Comparison of ENCODE assay signal across 14 cellular contexts in genomic region chr6:128068110-128068460, GRCh38.
A peak's percentile ranks its signal among the peaks of the same experiment; 100 is the strongest.
DNase-seq lines count a peak whose midpoint lies in the region; ATAC-seq and TF ChIP-seq lines count a peak whose summit lies in the region.
"Had no signal": no experiment of that assay in that cellular context is flagged by ENCODE, and none has a peak within 500 bp of the region (broad histone marks: within the 10 kb centered on the region; RNA-seq: fewer than 3 reads in every experiment).

No MANE protein-coding gene starts in this region.

- CTCF ChIA-PET in IMR-90 (lab: Yijun Ruan, JAX) = interaction anchor here (0.5 kb wide), 1 partner anchor 429 kb away, joined by 4 read pairs; no protein-coding TSS in a partner anchor

- no peak overlapping the region for H3K4me2 ChIP-seq in IMR-90 (ENCODE audit: low read depth, low read length)

- POLR2A ChIA-PET in IMR-90 (lab: Charles Lee; ENCODE audit: unreplicated experiment) = no interaction called here

- no peak overlapping the region for H4K8ac ChIP-seq in IMR-90 (ENCODE audit: low read depth in 2 of 2, low read length in 2 of 2)

- H3K4ac ChIP-seq in IMR-90 (ENCODE audit: low read depth, low read length) = no peak overlapping the region

- H3K18ac ChIP-seq in IMR-90 (ENCODE audit: low read depth, low read length) = peak overlapping the region; percentile 29; the same call in 1 of the 2 replicates

- H3K56ac ChIP-seq in IMR-90 (ENCODE audit: extremely low read depth, insufficient read depth, low read length) = no peak overlapping the region

- H2BK5ac ChIP-seq in IMR-90 (ENCODE audit: low read depth, low read length, poor library complexity, severe bottlenecking) = no peak overlapping the region

- H2AFZ ChIP-seq in IMR-90 (replicated peaks; ENCODE audit: low read length, poor library complexity) = no peak overlapping the region

- in situ Hi-C loops in IMR-90 (cut with MboI; ENCODE audit: low sequenced_read_pairs) = no loop called here

- no peak; the same call in 1 of the 2 replicates for ATAC-seq in IMR-90 (ENCODE audit: low read depth)
- peak; percentile 39 for ATAC-seq in left colon
- ATAC-seq in sciatic nerve = no peak
- no peak for ATAC-seq in GM18868 (IDR thresholded peaks at IDR 0.05; ENCODE audit: unreplicated experiment)

- DNase-seq in DMS 273 treated with DMSO at 0.1 percent for 48 hours (lab: John Stamatoyannopoulos, UW) (peak; percentile 57), IMR-90 (no peak), adipocyte (ENCODE audit: low read depth) (peak; percentile 4), left colon (no peak), suprapubic skin (ENCODE audit: low spot score in 2 of 2) (no peak), sciatic nerve (ENCODE audit: low spot score) (no peak)
- DNase-seq: activated CD4-positive, alpha-beta T cell treated with anti-CD3 and anti-CD28 coated beads for 4 hours; activated naive CD4-positive, alpha-beta T cell; Caco-2; stimulated activated CD4-positive, alpha-beta T cell treated with anti-CD3 and anti-CD28 coated beads, Interleukin-4, amount 100 ng/mL, for 24 hours; stimulated activated CD8-positive, alpha-beta memory T cell treated with anti-CD3 and anti-CD28 coated beads, Interleukin-4, amount 100 ng/mL, for 48 hours had no signal

- H4K5ac ChIP-seq in IMR-90 (ENCODE audit: low read depth, low read length) = no peak overlapping the region

- no peak overlapping the region for H3K27ac ChIP-seq in IMR-90 (ENCODE audit: insufficient read depth, low read length)
- H3K27ac ChIP-seq in suprapubic skin = no peak overlapping the region
- H3K27ac ChIP-seq: SK-N-MC, skin epidermis had no signal

- no peak overlapping the region for H4K91ac ChIP-seq in IMR-90 (ENCODE audit: insufficient read depth, low read depth, low read length)

- H3K9ac ChIP-seq in IMR-90 (ENCODE audit: low read depth, low read length) (no peak overlapping the region), adipocyte (ENCODE audit: low read length) (no peak overlapping the region)

- no peak for TF ChIP-seq EP300 in suprapubic skin (IDR thresholded peaks at IDR 0.05)

- no peak overlapping the region for H3K14ac ChIP-seq in IMR-90 (replicated peaks; ENCODE audit: low read depth, low read length)

- no peak overlapping the region for H2BK15ac ChIP-seq in IMR-90 (ENCODE audit: low read depth, low read length)

- no peak overlapping the region for H2BK20ac ChIP-seq in IMR-90 (ENCODE audit: low read depth, low read length)

- 0 out of 2 replicates have a peak overlapping the region, but pooled peaks have one; percentile 13 for H3K23ac ChIP-seq in IMR-90 (ENCODE audit: low read depth, low read length)

- H3K36me3 ChIP-seq in IMR-90 (ENCODE audit: control insufficient read depth, insufficient read depth, low read length) (peaks cover 9% of the 10 kb centered on the region), adipocyte (ENCODE audit: control insufficient read depth, insufficient read depth, low read length, severe bottlenecking) (peaks cover 7% of the 10 kb centered on the region), suprapubic skin (peaks cover 10% of the 10 kb centered on the region)

- no peak for TF ChIP-seq RAD21 in IMR-90 (IDR thresholded peaks at IDR 0.05; ENCODE audit: low read length)

- no peak overlapping the region for H3K4me3 ChIP-seq in IMR-90 (ENCODE audit: insufficient read depth, low read depth, low read length)
- no peak overlapping the region for H3K4me3 ChIP-seq in adipocyte (ENCODE audit: low read length)
- no peak overlapping the region for H3K4me3 ChIP-seq in suprapubic skin
- H3K4me3 ChIP-seq: SK-N-MC, skin epidermis had no signal

- intact Hi-C loops in IMR-90 (cut with micrococcal nuclease) = no loop called here
- intact Hi-C loops in left colon (cut with DNase I, micrococcal nuclease) = no loop called here
- intact Hi-C loops in sciatic nerve (cut with DNase I) = loop anchor here (5.0 kb wide), 1 partner anchor 234 kb away; no protein-coding TSS in a partner anchor

- TF ChIP-seq POLR2A in IMR-90 (IDR thresholded peaks at IDR 0.05; ENCODE audit: low read depth, low read length) = no peak
- no peak for TF ChIP-seq POLR2A in suprapubic skin (IDR thresholded peaks at IDR 0.05)

- no peaks in the 10 kb centered on the region for H4K20me1 ChIP-seq in IMR-90 (ENCODE audit: insufficient read depth, low read length)

- H3K27me3 ChIP-seq in IMR-90 (ENCODE audit: control insufficient read depth, insufficient read depth, low read length) (no peaks in the 10 kb centered on the region), adipocyte (replicated peaks; ENCODE audit: control insufficient read depth, insufficient read depth, low read length) (no peaks in the 10 kb centered on the region), suprapubic skin (no peaks in the 10 kb centered on the region)

- H3K9me1 ChIP-seq in IMR-90 (ENCODE audit: insufficient read depth, low read length) = peaks cover 9% of the 10 kb centered on the region; the same call in 1 of the 2 replicates

- H2BK120ac ChIP-seq in IMR-90 (ENCODE audit: low read depth, low read length) = no peak overlapping the region

- no TSS peak for BruUV-seq in IMR-90 (replicated peaks; lab: Mats Ljungman, UMichigan)

- TF ChIP-seq CTCF in IMR-90 (conservative IDR thresholded peaks at IDR 0.05; ENCODE audit: low read depth, low read length) (no peak), suprapubic skin (IDR thresholded peaks at IDR 0.05) (no peak)

- no peaks in the 10 kb centered on the region for H3K9me3 ChIP-seq in IMR-90 (ENCODE audit: control insufficient read depth, insufficient read depth, low read length)
- H3K9me3 ChIP-seq in adipocyte (ENCODE audit: control insufficient read depth, low read length) = no peaks in the 10 kb centered on the region
- H3K9me3 ChIP-seq in suprapubic skin = no peaks in the 10 kb centered on the region

- H2AK9ac ChIP-seq in IMR-90 (replicated peaks; ENCODE audit: low read depth, low read length, poor library complexity) = no peak overlapping the region

- peaks cover 0 to 5% of the 10 kb centered on the region in 2 experiments; a peak in 1 of 4 replicates for H3K79me1 ChIP-seq in IMR-90 (ENCODE audit: low read depth in 1 of 2, low read length in 2 of 2)

- no peak overlapping the region; the same call in 1 of the 2 replicates for H2AK5ac ChIP-seq in IMR-90 (ENCODE audit: low read depth, low read length)

- H3K4me1 ChIP-seq in IMR-90 (ENCODE audit: control insufficient read depth, insufficient read depth, low read length) = no peaks in the 10 kb centered on the region; the same call in 1 of the 2 replicates
- no peaks in the 10 kb centered on the region for H3K4me1 ChIP-seq in adipocyte (ENCODE audit: control insufficient read depth, insufficient read depth, low read length)
- H3K4me1 ChIP-seq in suprapubic skin = no peaks in the 10 kb centered on the region

- dilution Hi-C loops in IMR-90 (cut with HindIII; ENCODE audit: low sequenced_read_pairs, unreplicated experiment) = no loop called here

- WGBS in IMR-90 (ENCODE audit: extremely low coverage in 2 of 2, insufficient read length in 1 of 2), 2 experiments = no CpG with 5 or more reads among the region's 5 CpGs
- 96% methylated on average over 5 of the region's 5 CpGs for WGBS in suprapubic skin

TF ChIP-seq in IMR-90, 13 proteins besides CTCF, POLR2A, EP300 and RAD21:
- TF ChIP-seq NFE2L2 (IDR thresholded peaks at IDR 0.05; ENCODE audit: low read depth, low read length) (no peak), CHD1 (IDR thresholded peaks at IDR 0.05; ENCODE audit: low read depth, low read length) (no peak), ELK1 (IDR thresholded peaks at IDR 0.05; ENCODE audit: borderline replicate concordance, low read depth, low read length) (no peak), BHLHE40 (IDR thresholded peaks at IDR 0.05; ENCODE audit: low read depth, low read length) (no peak), RFX5 (IDR thresholded peaks at IDR 0.05; ENCODE audit: low read depth, low read length) (no peak), MAFK (IDR thresholded peaks at IDR 0.05; ENCODE audit: low read depth, low read length) (no peak), FOS (IDR thresholded peaks at IDR 0.05; ENCODE audit: low read depth, low read length) (no peak), RCOR1 (IDR thresholded peaks at IDR 0.05; ENCODE audit: insufficient replicate concordance, low read length) (no peak), USF2 (IDR thresholded peaks at IDR 0.05; ENCODE audit: low read depth, low read length) (no peak), CEBPB (IDR thresholded peaks at IDR 0.05; ENCODE audit: low read depth, low read length) (no peak), SMC3 (IDR thresholded peaks at IDR 0.05; ENCODE audit: low read depth, low read length) (no peak), MXI1 (IDR thresholded peaks at IDR 0.05; ENCODE audit: borderline replicate concordance, low read depth, low read length) (no peak), MAZ (IDR thresholded peaks at IDR 0.05; ENCODE audit: borderline replicate concordance, low read depth, low read length) (no peak)
TF ChIP-seq in IMR-90: peak in this region for 0.

Comparison
In these comparisons a context has a peak if more than half of its experiments do, and no peak if none do; other contexts are left out.
1. DNase-seq: peak in DMS 273 treated with DMSO at 0.1 percent for 48 hours (single experiment) and adipocyte (single experiment); none in IMR-90 (single experiment), left colon (0 of 2), suprapubic skin (0 of 2) and sciatic nerve (single experiment).